ENCODE assay signal across 1 cellular context in genomic region chr7:138431517-138431916, GRCh38.
TF ChIP-seq lines count a peak whose summit lies in the region.

No MANE protein-coding gene starts in this region.

TF ChIP-seq in K562, 482 proteins besides CTCF, POLR2A, EP300 and RAD21 (continued from another document and continues in another):
- TF ChIP-seq ID3 (CRISPR knock-in tag; IDR thresholded peaks at IDR 0.05) (0 out of 2 replicates have a peak, but pooled peaks have one; percentile 12), ID3 (tag; IDR thresholded peaks at IDR 0.05) (peak; percentile 82), TSC22D4 (tag; IDR thresholded peaks at IDR 0.05) (no peak), XRCC3 (IDR thresholded peaks at IDR 0.05) (0 out of 2 replicates have a peak, but pooled peaks have one; percentile 55), BCOR (IDR thresholded peaks at IDR 0.05) (no peak), MIER1 (IDR thresholded peaks at IDR 0.05; ENCODE audit: low read depth) (no peak), THAP7 (CRISPR knock-in tag; IDR thresholded peaks at IDR 0.05) (no peak), ZFPM2 (CRISPR knock-in tag; IDR thresholded peaks at IDR 0.05) (no peak), MED1 (CRISPR knock-in tag; IDR thresholded peaks at IDR 0.05; ENCODE audit: borderline replicate concordance) (no peak), NCOA2 (IDR thresholded peaks at IDR 0.05; ENCODE audit: partially characterized antibody in 2 of 2) (no peak), ZMIZ1 (IDR thresholded peaks at IDR 0.05; ENCODE audit: low read depth in 2 of 2, low read length in 2 of 2) (no peak), ETS1 (conservative IDR thresholded peaks at IDR 0.05; ENCODE audit: control insufficient read depth, low read depth, low read length) (no peak), TEAD2 (tag; IDR thresholded peaks at IDR 0.05) (no peak), GATAD2B (IDR thresholded peaks at IDR 0.05; ENCODE audit: borderline replicate concordance) (no peak), ETV5 (CRISPR knock-in tag; IDR thresholded peaks at IDR 0.05; ENCODE audit: low read depth) (no peak), AFF1 (IDR thresholded peaks at IDR 0.05; ENCODE audit: low read depth in 1 of 2, partially characterized antibody in 2 of 2) (no peak), ZNF121 (CRISPR knock-in tag; conservative IDR thresholded peaks at IDR 0.05) (no peak), USF1 (CRISPR knock-in tag; IDR thresholded peaks at IDR 0.05) (no peak), ZNF407 (IDR thresholded peaks at IDR 0.05; ENCODE audit: low read depth) (no peak), ZNF512 (tag; IDR thresholded peaks at IDR 0.05) (no peak), CCAR2 (IDR thresholded peaks at IDR 0.05; ENCODE audit: low read depth, low read length) (no peak), ARID4B (CRISPR knock-in tag; IDR thresholded peaks at IDR 0.05) (no peak)
